23 cellular contexts compared by ENCODE assay signal in the genomic region with DNA sequence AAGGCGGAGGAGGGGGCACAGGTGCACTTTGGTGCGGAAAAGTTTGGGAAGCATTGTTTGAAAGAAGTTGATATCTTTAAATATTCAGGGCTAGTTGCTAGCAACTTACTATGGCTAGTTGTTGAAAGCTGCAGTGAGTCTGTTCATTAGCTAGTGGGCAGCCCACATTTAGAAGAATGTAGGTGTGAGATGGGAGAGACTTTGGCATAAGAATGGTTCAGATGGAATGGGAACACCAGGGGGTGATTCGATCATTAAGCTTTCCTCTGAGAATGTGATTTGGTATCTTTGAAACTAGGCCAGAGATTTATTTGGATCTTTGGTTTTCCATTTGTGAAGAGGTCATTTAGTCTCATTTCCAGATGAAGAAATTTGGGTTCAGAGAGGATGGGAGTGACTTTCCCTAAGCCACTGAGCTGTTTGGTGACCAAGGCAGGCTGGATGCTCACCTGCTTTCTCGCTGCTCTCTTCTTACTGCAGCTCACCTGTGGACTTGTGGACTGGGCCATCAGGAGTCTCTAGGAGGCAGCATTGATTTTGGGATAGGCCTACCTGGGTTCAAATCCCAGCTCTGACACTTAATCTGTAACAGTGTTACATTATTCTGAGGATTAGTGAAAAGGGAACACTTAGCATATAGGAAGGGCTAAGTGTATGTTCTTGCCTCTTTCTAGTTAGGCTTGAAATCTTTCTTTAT.
DNase-seq lines count a peak whose midpoint lies in the region; ATAC-seq and TF ChIP-seq lines count a peak whose summit lies in the region.
"Had no signal": no experiment of that assay in that cellular context is flagged by ENCODE, and none has a peak within 500 bp of the region (broad histone marks: within the 10 kb centered on the region; RNA-seq: fewer than 3 reads in every experiment).

No MANE protein-coding gene starts in this region.

- no peak overlapping the region for H3K4me2 ChIP-seq in smooth muscle cell

- peaks cover 40% of the 10 kb centered on the region for H3K4me1 Mint-ChIP-seq in WTC11
- H3K4me1 Mint-ChIP-seq: activated T-helper 17 cell treated with anti-CD3 and anti-CD28 coated beads, Interleukin-2, amount 50 U/mL, for 72 hours had no signal

- ATAC-seq in WTC11, result peak; percentile 77
- ATAC-seq: T-cell had no signal

- peaks cover 19% of the 10 kb centered on the region for H3K79me2 ChIP-seq in smooth muscle cell (ENCODE audit: low read depth)

- H3K36me3 ChIP-seq in HUES48 (ENCODE audit: control insufficient read depth, insufficient read depth, low read length), result no peaks in the 10 kb centered on the region
- H3K36me3 ChIP-seq in smooth muscle cell (ENCODE audit: low read depth), result no peaks in the 10 kb centered on the region
- H3K36me3 ChIP-seq: esophagus squamous epithelium, pancreas, right atrium auricular region, spleen had no signal

- CTCF ChIA-PET in WTC11 (lab: Charles Lee), result interaction anchor here (0.6 to 3.1 kb wide), 21 partner anchors 8 to 214 kb away, joined by 3 to 35 read pairs (median 4); partner anchors contain the start of gene CARMIL1

- H3K9me3 ChIP-seq in HUES48 (ENCODE audit: control insufficient read depth, insufficient read depth, low read length) (no peaks in the 10 kb centered on the region), smooth muscle cell (replicated peaks; ENCODE audit: low read depth) (no peaks in the 10 kb centered on the region)
- H3K9me3 ChIP-seq: esophagus squamous epithelium, pancreas, right atrium auricular region, spleen had no signal

- H3K27ac ChIP-seq in HUES48 (ENCODE audit: low read depth, low read length), result peak overlapping the region; percentile 77
- peak overlapping the region; percentile 53 for H3K27ac ChIP-seq in smooth muscle cell (ENCODE audit: low read depth)
- H3K27ac ChIP-seq: esophagus squamous epithelium, pancreas, right atrium auricular region, RWPE1, spleen had no signal

- H3K27me3 Mint-ChIP-seq in WTC11 (ENCODE audit: low read depth), result no peaks in the 10 kb centered on the region
- H3K27me3 Mint-ChIP-seq: activated CD4-positive, alpha-beta memory T cell treated with anti-CD3 and anti-CD28 coated beads for 36 hours; activated naive CD4-positive, alpha-beta T cell treated with anti-CD3 and anti-CD28 coated beads, Interleukin-2, amount 50 U/mL, for 24 hours; activated T-helper 17 cell treated with anti-CD3 and anti-CD28 coated beads, Interleukin-2, amount 50 U/mL, for 72 hours; T-cell had no signal

- H3K4me3 ChIP-seq in HUES48 (ENCODE audit: low read depth, low read length), result 0 out of 2 replicates have a peak overlapping the region, but pooled peaks have one; percentile 22
- no peak overlapping the region for H3K4me3 ChIP-seq in smooth muscle cell
- H3K4me3 ChIP-seq: esophagus squamous epithelium, pancreas, right atrium auricular region, spleen had no signal

- TF ChIP-seq CTCF in WTC11 (IDR thresholded peaks at IDR 0.05) (no peak), smooth muscle cell (IDR thresholded peaks at IDR 0.05; ENCODE audit: borderline replicate concordance, insufficient read depth, poor library complexity, severe bottlenecking) (no peak)

- no peaks in the 10 kb centered on the region for H3K27me3 ChIP-seq in HUES48 (ENCODE audit: control insufficient read depth, insufficient read depth, low read length)
- H3K27me3 ChIP-seq in smooth muscle cell (ENCODE audit: low read depth), result no peaks in the 10 kb centered on the region
- H3K27me3 ChIP-seq: esophagus squamous epithelium, pancreas, right atrium auricular region, spleen had no signal

- WGBS in smooth muscle cell (ENCODE audit: low lambda C conversion rate), result 96% methylated on average over 4 of the region's 4 CpGs

- H2AFZ ChIP-seq in smooth muscle cell (ENCODE audit: low read depth), result no peak overlapping the region

- DNase-seq in WTC11 (ENCODE audit: low spot score) (no peak), iPS DF 4.7 (ENCODE audit: extremely low read depth, low spot score) (peak; percentile 38), smooth muscle cell (lab: John Stamatoyannopoulos, UW; ENCODE audit: unreplicated experiment) (no peak), A172 (ENCODE audit: low spot score) (no peak), activated gamma-delta T cell treated with Interleukin-2 at 50 U/mL for 16 hours (no peak), COR-L47 (lab: John Stamatoyannopoulos, UW) (no peak)
- DNase-seq: activated CD4-positive, alpha-beta memory T cell treated with anti-CD3 and anti-CD28 coated beads for 36 hours; activated CD8-positive, alpha-beta memory T cell treated with anti-CD3 and anti-CD28 coated beads, Interleukin-2, amount 50 U/mL, for 48 hours; esophagus squamous epithelium; kidney glomerular epithelial cell; NCI-H1048; NCI-H1694; NCI-H2171; NCI-H526; pancreas; spleen; T-cell had no signal

- H4K20me1 ChIP-seq in smooth muscle cell (ENCODE audit: low read depth), result peaks cover 20% of the 10 kb centered on the region

- peak overlapping the region; percentile 3; the same call in 1 of the 2 replicates for H3K4me3 Mint-ChIP-seq in WTC11
- H3K4me3 Mint-ChIP-seq: activated CD4-positive, alpha-beta memory T cell treated with anti-CD3 and anti-CD28 coated beads for 36 hours; activated naive CD4-positive, alpha-beta T cell treated with anti-CD3 and anti-CD28 coated beads, Interleukin-2, amount 50 U/mL, for 24 hours; activated T-helper 17 cell treated with anti-CD3 and anti-CD28 coated beads, Interleukin-2, amount 50 U/mL, for 72 hours; IgD-negative memory B cell; T-cell had no signal

- POLR2A ChIA-PET in WTC11 (lab: Charles Lee), result interaction anchor here (1.0 kb wide), 1 partner anchor 14 kb away, joined by 3 read pairs; no protein-coding TSS in a partner anchor

- H3K9me3 Mint-ChIP-seq in WTC11, result no peaks in the 10 kb centered on the region
- H3K9me3 Mint-ChIP-seq: activated CD4-positive, alpha-beta memory T cell treated with anti-CD3 and anti-CD28 coated beads for 36 hours; activated naive CD4-positive, alpha-beta T cell treated with anti-CD3 and anti-CD28 coated beads, Interleukin-2, amount 50 U/mL, for 24 hours; activated T-helper 17 cell treated with anti-CD3 and anti-CD28 coated beads, Interleukin-2, amount 50 U/mL, for 72 hours; IgD-negative memory B cell; T-cell had no signal

- H3K4me1 ChIP-seq in HUES48 (ENCODE audit: control insufficient read depth, insufficient read depth, low read length) (peaks cover 40% of the 10 kb centered on the region), smooth muscle cell (ENCODE audit: low read depth) (peaks cover 8% of the 10 kb centered on the region)
- H3K4me1 ChIP-seq: right atrium auricular region had no signal

- H3K36me3 Mint-ChIP-seq in WTC11, result no peaks in the 10 kb centered on the region
- H3K36me3 Mint-ChIP-seq: activated CD4-positive, alpha-beta memory T cell treated with anti-CD3 and anti-CD28 coated beads for 36 hours; activated naive CD4-positive, alpha-beta T cell treated with anti-CD3 and anti-CD28 coated beads, Interleukin-2, amount 50 U/mL, for 24 hours; IgD-negative memory B cell; T-cell had no signal

- H3K27ac Mint-ChIP-seq in WTC11, result peak overlapping the region; percentile 79
- H3K27ac Mint-ChIP-seq: activated CD4-positive, alpha-beta memory T cell treated with anti-CD3 and anti-CD28 coated beads for 36 hours; activated naive CD4-positive, alpha-beta T cell treated with anti-CD3 and anti-CD28 coated beads, Interleukin-2, amount 50 U/mL, for 24 hours; activated T-helper 17 cell treated with anti-CD3 and anti-CD28 coated beads, Interleukin-2, amount 50 U/mL, for 72 hours; IgD-negative memory B cell; T-cell had no signal

- no peak overlapping the region for H3K9ac ChIP-seq in HUES48 (ENCODE audit: low read depth, low read length)
- H3K9ac ChIP-seq in smooth muscle cell (ENCODE audit: low read depth), result no peak overlapping the region

- H3F3A ChIP-seq in smooth muscle cell (ENCODE audit: low read depth), result peaks cover 3% of the 10 kb centered on the region

TF ChIP-seq in WTC11, 78 proteins besides CTCF, POLR2A, EP300 and RAD21:
- TF ChIP-seq ZBTB43 (CRISPR knock-in tag; IDR thresholded peaks at IDR 0.05), result no peak
- no peak for TF ChIP-seq FOXJ3 (CRISPR knock-in tag; IDR thresholded peaks at IDR 0.05; ENCODE audit: borderline replicate concordance)
- TF ChIP-seq ERG (CRISPR knock-in tag; IDR thresholded peaks at IDR 0.05), result no peak
- TF ChIP-seq SMAD3 (CRISPR knock-in tag; IDR thresholded peaks at IDR 0.05; ENCODE audit: borderline replicate concordance), result no peak
TF ChIP-seq in WTC11: peak in this region for 0.
